Comparison of ENCODE assay signal across 25 cellular contexts in genomic region chr3:179730508-179730907, GRCh38.
"Had no signal": no experiment of that assay in that cellular context is flagged by ENCODE, and none has a peak within 500 bp of the region (broad histone marks: within the 10 kb centered on the region; RNA-seq: fewer than 3 reads in every experiment).

No MANE protein-coding gene starts in this region.

- H3K4me1 ChIP-seq: pancreas, prostate gland, stomach, transverse colon, uterus had no signal

- H3K4me3 ChIP-seq: left lung, mucosa of descending colon, pancreas, prostate gland, right atrium auricular region, right lobe of liver, skin epidermis, stomach, testis, thyroid gland, transverse colon, uterus had no signal

- H3K27me3 ChIP-seq: left lung, pancreas, right atrium auricular region, right lobe of liver, stomach, testis, thyroid gland, transverse colon, uterus had no signal

- H3K9me3 ChIP-seq: left lung, mucosa of descending colon, pancreas, prostate gland, right atrium auricular region, right lobe of liver, stomach, testis, thyroid gland, transverse colon, uterus had no signal

- H3K27ac ChIP-seq: pancreas, prostate gland, right atrium auricular region, right lobe of liver, skin epidermis, stomach, testis, thyroid gland, transverse colon, uterus had no signal

- H3K36me3 ChIP-seq: pancreas, prostate gland, transverse colon, uterus had no signal

- ATAC-seq: left colon; mucosa of descending colon; naive thymus-derived CD8-positive, alpha-beta T cell; pancreas; stimulated activated naive B cell treated with anti-CD40 and anti-IgM and Interleukin-4, amounts not matched to agents 10 μg/mL and 1 μg/mL and 100 μg/mL, for 72 hours; stimulated activated naive CD8-positive, alpha-beta T cell treated with anti-CD3 and anti-CD28 coated beads, Interleukin-15, Interleukin-2, amounts not matched to agents 100 U/mL and 50 U/mL, for 24 hours had no signal

- DNase-seq: hippocampal formation; kidney; left colon; left lung; midbrain; mucosa of descending colon; naive thymus-derived CD8-positive, alpha-beta T cell; nucleus accumbens; pancreas; posterior cingulate gyrus; right lobe of liver; stimulated activated CD4-positive, alpha-beta T cell treated with anti-CD3 and anti-CD28 coated beads, Interleukin-12 subunit alpha, Interleukin-12 subunit beta, amount 100 ng/mL, for 4 hours; stimulated activated CD4-positive, alpha-beta T cell treated with anti-CD3 and anti-CD28 coated beads, Interleukin-15, amount 100 ng/mL, for 24 hours; stimulated activated CD4-positive, alpha-beta T cell treated with anti-CD3 and anti-CD28 coated beads, Interleukin-2, amount 100 ng/mL, for 24 hours; stimulated activated CD4-positive, alpha-beta T cell treated with anti-CD3 and anti-CD28 coated beads, Interleukin-4, amount 100 ng/mL, for 1 hour; stimulated activated naive B cell treated with anti-CD40 and anti-IgM and Interleukin-4, amounts not matched to agents 10 μg/mL and 1 μg/mL and 100 μg/mL, for 72 hours; stimulated activated naive CD8-positive, alpha-beta T cell treated with anti-CD3 and anti-CD28 coated beads, Interleukin-15, Interleukin-2, amounts not matched to agents 100 U/mL and 50 U/mL, for 24 hours; stomach; testis; thyroid gland; transverse colon; uterus had no signal
